1 cellular context compared by ENCODE assay signal in genomic region chr2:10357193-10357592, GRCh38.
TF ChIP-seq lines count a peak whose summit lies in the region.

No MANE protein-coding gene starts in this region.

TF ChIP-seq in K562, 482 proteins besides CTCF, POLR2A, EP300 and RAD21:
- no peak for TF ChIP-seq NFIC (IDR thresholded peaks at IDR 0.05)
- TF ChIP-seq FOXA3 (CRISPR knock-in tag; conservative IDR thresholded peaks at IDR 0.05 in 1 of 2, IDR thresholded peaks at IDR 0.05 in 1 of 2): no peak
- no peak for TF ChIP-seq ZFP91 (CRISPR knock-in tag; IDR thresholded peaks at IDR 0.05)
- TF ChIP-seq DEAF1 (CRISPR knock-in tag; IDR thresholded peaks at IDR 0.05): no peak
- no peak for TF ChIP-seq TAF1 (IDR thresholded peaks at IDR 0.05; ENCODE audit: control insufficient read depth, extremely low read depth, insufficient read depth, low read length, severe bottlenecking)
- TF ChIP-seq PML (IDR thresholded peaks at IDR 0.05; ENCODE audit: low read length): no peak
- TF ChIP-seq NFIX (CRISPR knock-in tag; IDR thresholded peaks at IDR 0.05; ENCODE audit: low read depth): no peak
- no peak for TF ChIP-seq ZNF707 (CRISPR knock-in tag; conservative IDR thresholded peaks at IDR 0.05)
- TF ChIP-seq PHB (CRISPR knock-in tag; IDR thresholded peaks at IDR 0.05): no peak
- TF ChIP-seq SIX5 (IDR thresholded peaks at IDR 0.05; ENCODE audit: borderline replicate concordance in 1 of 2, insufficient read depth in 1 of 2, low read depth in 1 of 2, low read length in 2 of 2): no peak
- TF ChIP-seq GATA2 (CRISPR knock-in tag; IDR thresholded peaks at IDR 0.05): 0 out of 2 replicates have a peak, but pooled peaks have one; percentile 26
- TF ChIP-seq POLR2B (IDR thresholded peaks at IDR 0.05; ENCODE audit: low read depth, partially characterized antibody): no peak
- no peak for TF ChIP-seq ZNF407 (IDR thresholded peaks at IDR 0.05; ENCODE audit: low read depth)
- TF ChIP-seq, protein P1, sequence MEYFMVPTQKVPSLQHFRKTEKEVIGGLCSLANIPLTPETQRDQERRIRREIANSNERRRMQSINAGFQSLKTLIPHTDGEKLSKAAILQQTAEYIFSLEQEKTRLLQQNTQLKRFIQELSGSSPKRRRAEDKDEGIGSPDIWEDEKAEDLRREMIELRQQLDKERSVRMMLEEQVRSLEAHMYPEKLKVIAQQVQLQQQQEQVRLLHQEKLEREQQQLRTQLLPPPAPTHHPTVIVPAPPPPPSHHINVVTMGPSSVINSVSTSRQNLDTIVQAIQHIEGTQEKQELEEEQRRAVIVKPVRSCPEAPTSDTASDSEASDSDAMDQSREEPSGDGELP (CRISPR knock-in tag; IDR thresholded peaks at IDR 0.05; ENCODE audit: borderline replicate concordance): 0 out of 2 replicates have a peak, but pooled peaks have one; percentile 10
TF ChIP-seq in K562: peak in this region for 2.
